26 cellular contexts compared by ENCODE assay signal in genomic region chr3:113927556-113927955, GRCh38.
"Had no signal": no experiment of that assay in that cellular context is flagged by ENCODE, and none has a peak within 500 bp of the region (broad histone marks: within the 10 kb centered on the region; RNA-seq: fewer than 3 reads in every experiment).

No MANE protein-coding gene starts in this region.

- H3K27me3 ChIP-seq: breast epithelium, esophagus muscularis mucosa, pancreas, sigmoid colon, stomach, thyroid gland, upper lobe of right lung had no signal

- H3K36me3 ChIP-seq: breast epithelium, esophagus muscularis mucosa, left ventricle myocardium inferior, pancreas, sigmoid colon, thyroid gland, upper lobe of right lung had no signal

- H3K27ac ChIP-seq: breast epithelium, esophagus muscularis mucosa, foreskin keratinocyte, left ventricle myocardium inferior, pancreas, psoas muscle, sigmoid colon, stomach, thyroid gland, upper lobe of right lung had no signal

- DNase-seq: activated CD4-positive, alpha-beta T cell treated with anti-CD3 and anti-CD28 coated beads for 36 hours; activated CD4-positive, CD25-positive, alpha-beta regulatory T cell; activated CD8-positive, alpha-beta memory T cell treated with anti-CD3 and anti-CD28 coated beads, Interleukin-2, amount 50 U/mL, for 48 hours; activated gamma-delta T cell treated with Interleukin-2 at 50 U/mL for 16 hours; activated naive CD4-positive, alpha-beta T cell treated with anti-CD3 and anti-CD28 coated beads, Interleukin-2, amount 50 U/mL, for 16 hours; activated T-cell treated with anti-CD3 and anti-CD28 coated beads, Interleukin-2, amount 50 U/mL, for 4 hours; foreskin keratinocyte; islet precursor cell; left ventricle myocardium inferior; naive thymus-derived CD4-positive, alpha-beta T cell; nucleus accumbens; pancreas; psoas muscle; sigmoid colon; small intestine; stimulated activated CD4-positive, alpha-beta T cell treated with anti-CD3 and anti-CD28 coated beads, Interleukin-1b, Interleukin-23, amount 100 ng/mL, for 48 hours; stimulated activated CD4-positive, alpha-beta T cell treated with anti-CD3 and anti-CD28 coated beads, Interleukin-4, amount 100 ng/mL, for 4 hours; stimulated activated CD8-positive, alpha-beta memory T cell treated with anti-CD3 and anti-CD28 coated beads, Interleukin-4, amount 100 ng/mL, for 48 hours; stomach; T-helper 1 cell; thyroid gland; upper lobe of right lung had no signal

- H3K9me3 ChIP-seq: pancreas, thyroid gland had no signal

- H3K4me1 ChIP-seq: breast epithelium, esophagus muscularis mucosa, foreskin keratinocyte, left ventricle myocardium inferior, pancreas, psoas muscle, sigmoid colon, stomach, thyroid gland, upper lobe of right lung had no signal

- H3K4me3 ChIP-seq: breast epithelium, esophagus muscularis mucosa, left ventricle myocardium inferior, pancreas, psoas muscle, sigmoid colon, stomach, thyroid gland, upper lobe of right lung had no signal

- ATAC-seq: activated CD4-positive, alpha-beta T cell treated with anti-CD3 and anti-CD28 coated beads for 36 hours; activated T-cell treated with anti-CD3 and anti-CD28 coated beads, Interleukin-2, amount 50 U/mL, for 4 hours; activated T-helper 17 cell treated with anti-CD3 and anti-CD28 coated beads, Interleukin-2, amount 50 U/mL, for 72 hours; foreskin keratinocyte; naive thymus-derived CD4-positive, alpha-beta T cell; pancreas; psoas muscle; stimulated activated memory B cell treated with anti-CD40 and anti-IgM and Interleukin-4, amounts not matched to agents 10 μg/mL and 1 μg/mL and 100 μg/mL, for 72 hours; upper lobe of right lung had no signal

- FAIRE-seq: pancreas, small intestine had no signal
